26 cellular contexts compared by ENCODE assay signal in the genomic region with DNA sequence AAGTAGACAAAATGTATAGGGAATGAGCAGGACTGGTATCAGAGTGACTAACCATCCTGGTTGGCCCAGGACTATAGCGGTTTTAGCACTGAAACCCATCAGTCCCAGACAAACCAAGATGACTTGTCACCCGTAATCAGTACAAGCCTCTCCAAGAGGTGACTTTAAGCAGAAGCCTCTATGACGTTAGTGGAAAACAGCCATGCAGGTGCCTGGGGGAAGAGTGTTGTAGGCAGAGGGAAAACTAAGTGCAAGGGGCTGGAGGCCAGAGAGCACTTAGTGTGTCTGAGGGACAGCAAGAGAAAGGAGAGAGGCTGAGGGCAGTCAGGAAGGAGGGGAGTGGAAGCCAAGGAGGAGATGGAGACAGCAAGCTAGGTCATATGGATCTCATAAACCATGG.
"Had no signal": no experiment of that assay in that cellular context is flagged by ENCODE, and none has a peak within 500 bp of the region (broad histone marks: within the 10 kb centered on the region; RNA-seq: fewer than 3 reads in every experiment).

No MANE protein-coding gene starts in this region.

- FAIRE-seq: keratinocyte, small intestine had no signal

- H3K9me3 ChIP-seq: neutrophil, ovary, tibial artery, uterus had no signal

- H3K4me1 ChIP-seq: tibial artery, uterus had no signal

- DNase-seq: activated CD4-positive, alpha-beta T cell treated with anti-CD3 and anti-CD28 coated beads, Interleukin-2, amount 10 ng/mL, durations not matched to agents 24 days and 14 days; activated CD8-positive, alpha-beta memory T cell treated with anti-CD3 and anti-CD28 coated beads, Interleukin-2, amount 10 ng/mL, durations not matched to agents 7 days and 5 days; activated CD8-positive, alpha-beta T cell treated with anti-CD3 and anti-CD28 coated beads for 36 hours; activated gamma-delta T cell; activated naive CD4-positive, alpha-beta T cell treated with anti-CD3 and anti-CD28 coated beads, Interleukin-2, amount 50 U/mL, for 16 hours; activated naive CD8-positive, alpha-beta T cell treated with anti-CD3 and anti-CD28 coated beads, Interleukin-2, amount 50 U/mL, for 24 hours; activated T-cell treated with anti-CD3 and anti-CD28 coated beads for 4 hours; effector memory CD4-positive, alpha-beta T cell; foreskin melanocyte; head of caudate nucleus; natural killer cell; ovary; small intestine; stimulated activated CD4-positive, alpha-beta T cell treated with anti-CD3 and anti-CD28 coated beads, Interleukin-2, amount 100 ng/mL, for 48 hours; stimulated activated CD8-positive, alpha-beta memory T cell treated with anti-CD3 and anti-CD28 coated beads, Interleukin-4, amount 100 ng/mL, for 48 hours; stimulated activated naive B cell treated with anti-CD40 and anti-IgM and Interleukin-4, amounts not matched to agents 10 μg/mL and 1 μg/mL and 100 μg/mL, for 72 hours; T-cell; tibial artery; uterus had no signal

- H3K27me3 ChIP-seq: neutrophil, ovary, tibial artery, uterus had no signal

- H3K4me3 ChIP-seq: lung, ovary, tibial artery, uterus had no signal

- ATAC-seq: activated CD4-positive, CD25-positive, alpha-beta regulatory T cell treated with anti-CD3 and anti-CD28 coated beads, Interleukin-2, amount 50 U/mL, for 24 hours; activated CD8-positive, alpha-beta memory T cell treated with anti-CD3 and anti-CD28 coated beads, Interleukin-2, amount 10 ng/mL, durations not matched to agents 7 days and 5 days; activated CD8-positive, alpha-beta T cell treated with anti-CD3 and anti-CD28 coated beads for 36 hours; activated naive CD8-positive, alpha-beta T cell treated with anti-CD3 and anti-CD28 coated beads, Interleukin-2, amount 50 U/mL, for 24 hours; esophagus mucosa; natural killer cell; sciatic nerve; stimulated activated naive B cell treated with anti-CD40 and anti-IgM and Interleukin-4, amounts not matched to agents 10 μg/mL and 1 μg/mL and 100 μg/mL, for 72 hours; T-cell had no signal

- H3K27ac ChIP-seq: neutrophil, ovary, tibial artery, uterus, VCaP had no signal

- H3K36me3 ChIP-seq: neutrophil, ovary, tibial artery, uterus had no signal
